ENCODE assay signal across 9 cellular contexts in the genomic region with DNA sequence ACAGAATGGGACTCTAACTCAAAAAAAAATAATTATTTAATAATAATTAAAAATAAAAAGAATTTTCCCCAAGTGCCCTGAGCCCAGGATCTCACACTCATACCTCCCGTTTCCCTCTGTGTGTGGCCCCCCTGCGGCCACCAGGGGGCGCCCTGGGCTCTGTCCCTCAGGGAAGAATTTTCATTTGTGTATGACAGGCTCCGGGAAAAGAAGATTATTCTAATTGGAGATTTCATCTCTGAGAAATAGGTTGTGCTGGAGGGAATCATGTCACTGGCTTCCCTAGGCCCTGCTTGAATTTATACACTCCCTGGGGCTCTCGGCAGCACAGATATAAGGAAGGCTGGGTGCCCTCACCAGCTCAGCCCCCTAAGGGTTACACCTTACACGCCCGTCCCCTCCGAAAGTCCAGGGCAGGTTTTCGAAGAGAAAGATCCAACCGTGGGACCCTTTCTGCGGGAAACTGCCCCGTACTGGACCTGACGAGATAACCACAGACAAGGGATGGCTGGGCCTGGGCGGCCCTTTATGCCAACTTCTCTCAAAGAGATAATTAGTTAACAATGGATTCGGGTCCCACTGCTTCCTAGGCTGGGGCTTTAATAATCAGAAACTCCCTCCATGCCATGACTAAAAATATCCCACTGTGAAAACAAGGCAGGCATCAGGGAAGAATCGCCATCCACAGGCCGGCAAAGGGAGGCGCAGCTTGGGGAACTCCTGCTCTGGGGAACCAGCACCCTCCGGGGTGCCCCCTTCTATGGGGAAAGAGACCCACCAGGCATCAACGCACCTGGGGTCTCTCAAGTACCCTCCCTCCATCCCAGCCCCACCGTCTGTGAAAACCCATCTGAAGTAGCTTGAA.
DNase-seq lines count a peak whose midpoint lies in the region; ATAC-seq, FAIRE-seq and TF ChIP-seq lines count a peak whose summit lies in the region.
"Had no signal": no experiment of that assay in that cellular context is flagged by ENCODE, and none has a peak within 500 bp of the region (broad histone marks: within the 10 kb centered on the region; RNA-seq: fewer than 3 reads in every experiment).

No MANE protein-coding gene starts in this region.

- in situ Hi-C loops in K562 (cut with MboI) = loop anchor here (5.0 kb wide), 1 partner anchor 182 kb away; no protein-coding TSS in a partner anchor

- H4K20me1 ChIP-seq in K562 (replicated peaks; ENCODE audit: control insufficient read depth, insufficient read depth, low read length) = no peaks in the 10 kb centered on the region

- intact Hi-C loops in K562 (cut with micrococcal nuclease) = loop anchor here (2.0 to 5.0 kb wide), 3 partner anchors 52 to 183 kb away; no protein-coding TSS in a partner anchor

- peak; percentile 96 for ATAC-seq in K562
- no peak for ATAC-seq in GM18909 (IDR thresholded peaks at IDR 0.05; ENCODE audit: poor library complexity, unreplicated experiment)

- H3K4me1 ChIP-seq in K562 (replicated peaks in 1 of 2; ENCODE audit: control insufficient read depth in 2 of 2, insufficient read depth in 2 of 2, low read length in 2 of 2) = no peaks in the 10 kb centered on the region; a peak in 1 of 5 replicates
- H3K4me1 ChIP-seq in skeletal muscle tissue (ENCODE audit: control insufficient read depth in 3 of 3, insufficient read depth in 3 of 3, low read length in 3 of 3) = peaks cover 8 to 17% (median 13%) of the 10 kb centered on the region in 3 donors

- POLR2A ChIA-PET in K562 (lab: Yijun Ruan, JAX) = interaction anchor here (0.6 to 1.3 kb wide), 3 partner anchors 24 to 150 kb away, joined by 3 read pairs; no protein-coding TSS in a partner anchor

- DNase-seq in NCI-H1417 (lab: John Stamatoyannopoulos, UW) (peak; percentile 55 to 82 (median 81)), NCI-H1417 treated with DMSO at 0.1 percent for 48 hours (lab: John Stamatoyannopoulos, UW) (no peak), NCI-H1694 treated with DMSO at 0.1 percent for 48 hours (lab: John Stamatoyannopoulos, UW) (peak; percentile 50), UCSD-AML1 (lab: John Stamatoyannopoulos, UW; ENCODE audit: unreplicated experiment) (peak; percentile 68), K562 (ENCODE audit: extremely low read depth in 1 of 4, low spot score in 3 of 4) (peak; percentile 82 to 92 (median 90)), iPS-NIHi7 (ENCODE audit: extremely low spot score) (peak; percentile 88)

- 28% methylated on average over 19 of the region's 21 CpGs for WGBS in K562 (ENCODE audit: insufficient coverage, low coverage, missing lambda C conversion rate)

- H3K79me2 ChIP-seq in K562 (ENCODE audit: control insufficient read depth, insufficient read depth, low read length) = no peaks in the 10 kb centered on the region

- H3K4me2 ChIP-seq in K562 (ENCODE audit: insufficient read depth, low read length) = no peak overlapping the region

- peak overlapping the region; percentile 25; the same call in 1 of the 2 replicates for H2AFZ ChIP-seq in K562 (ENCODE audit: low read depth, low read length)

- no peak for TF ChIP-seq EP300 in K562 (IDR thresholded peaks at IDR 0.05; ENCODE audit: low read length)

- H3K36me3 ChIP-seq in K562 (ENCODE audit: control insufficient read depth, insufficient read depth, low read length) (no peaks in the 10 kb centered on the region), skeletal muscle tissue (ENCODE audit: control insufficient read depth in 3 of 3, insufficient read depth in 3 of 3, low read length in 3 of 3) (peaks cover 3 to 4% (median 3%) of the 10 kb centered on the region in 3 donors)

- no TSS peak for BruUV-seq in K562 (replicated peaks; lab: Mats Ljungman, UMichigan)

- H3K4me3 ChIP-seq in K562 = no peak overlapping the region
- peak overlapping the region; percentile 38 to 67 (median 54) for H3K4me3 ChIP-seq in skeletal muscle tissue (ENCODE audit: low read length in 3 of 3)
- H3K4me3 ChIP-seq: BLaER1 treated with 17β-estradiol and CSF1 and Interleukin-3, amounts not matched to agents 10 nM and 100 nM had no signal

- peak; percentile 58 to 81 for TF ChIP-seq RAD21 in K562 (CRISPR knock-in tag; conservative IDR thresholded peaks at IDR 0.05 in 1 of 2, IDR thresholded peaks at IDR 0.05 in 1 of 2)

- CTCF ChIA-PET in K562 (lab: Yijun Ruan, JAX; ENCODE audit: low intra/inter-chr PET ratio) = interaction anchor here (0.7 to 2.0 kb wide), 8 partner anchors 52 to 294 kb away, joined by 3 to 26 read pairs (median 4); a partner anchor contains a TSS

- peak; percentile 56 for FAIRE-seq in K562 (lab: Jason Lieb, UNC)

- no peaks in the 10 kb centered on the region for H3K9me1 ChIP-seq in K562 (ENCODE audit: control insufficient read depth, insufficient read depth, low read length)

- TF ChIP-seq POLR2A in K562 (conservative IDR thresholded peaks at IDR 0.05) = no peak

- H3K9ac ChIP-seq in K562 (ENCODE audit: insufficient read depth in 1 of 2, low read depth in 2 of 2, low read length in 2 of 2) (peak overlapping the region in 1 of 2 experiments; percentile 47; a peak in 1 of 4 replicates), skeletal muscle tissue (ENCODE audit: low read depth in 1 of 3, low read length in 3 of 3) (peak overlapping the region; percentile 61 to 85 (median 73))

- H3K27ac ChIP-seq in K562 (ENCODE audit: extremely low read depth, low read depth, low read length) (no peak overlapping the region), skeletal muscle tissue (ENCODE audit: low read depth, low read length) (peak overlapping the region; percentile 83)
- H3K27ac ChIP-seq: BLaER1 treated with 17β-estradiol and CSF1 and Interleukin-3, amounts not matched to agents 10 nM and 100 nM had no signal

- TF ChIP-seq CTCF in K562 (IDR thresholded peaks at IDR 0.05 in 2 of 3, conservative IDR thresholded peaks at IDR 0.05 in 1 of 3; ENCODE audit: insufficient read depth in 2 of 3, low read depth in 1 of 3, low read length in 3 of 3) = peak; percentile 90 to 93 (median 92)

- no peaks in the 10 kb centered on the region for H3K27me3 ChIP-seq in K562 (ENCODE audit: control insufficient read depth in 2 of 2, insufficient read depth in 2 of 2, low read length in 2 of 2)
- H3K27me3 ChIP-seq in skeletal muscle tissue (ENCODE audit: control insufficient read depth in 3 of 3, insufficient read depth in 3 of 3, low read length in 3 of 3) = no peaks in the 10 kb centered on the region
- H3K27me3 ChIP-seq: BLaER1 treated with 17β-estradiol and CSF1 and Interleukin-3, amounts not matched to agents 10 nM and 100 nM had no signal

- H3K9me3 ChIP-seq in K562 (replicated peaks; ENCODE audit: control insufficient read depth, insufficient read depth, low read depth, low read length) = no peaks in the 10 kb centered on the region
- H3K9me3 ChIP-seq in skeletal muscle tissue (ENCODE audit: control insufficient read depth in 3 of 3, low read length in 3 of 3) = no peaks in the 10 kb centered on the region
- H3K9me3 ChIP-seq: BLaER1 treated with 17β-estradiol and CSF1 and Interleukin-3, amounts not matched to agents 10 nM and 100 nM had no signal

TF ChIP-seq in K562, 482 proteins besides CTCF, POLR2A, EP300 and RAD21 (continues in another document):
- TF ChIP-seq SP2 (IDR thresholded peaks at IDR 0.05; ENCODE audit: extremely low read depth, low read depth, low read length, poor library complexity, severe bottlenecking) = no peak
- TF ChIP-seq, protein P1, sequence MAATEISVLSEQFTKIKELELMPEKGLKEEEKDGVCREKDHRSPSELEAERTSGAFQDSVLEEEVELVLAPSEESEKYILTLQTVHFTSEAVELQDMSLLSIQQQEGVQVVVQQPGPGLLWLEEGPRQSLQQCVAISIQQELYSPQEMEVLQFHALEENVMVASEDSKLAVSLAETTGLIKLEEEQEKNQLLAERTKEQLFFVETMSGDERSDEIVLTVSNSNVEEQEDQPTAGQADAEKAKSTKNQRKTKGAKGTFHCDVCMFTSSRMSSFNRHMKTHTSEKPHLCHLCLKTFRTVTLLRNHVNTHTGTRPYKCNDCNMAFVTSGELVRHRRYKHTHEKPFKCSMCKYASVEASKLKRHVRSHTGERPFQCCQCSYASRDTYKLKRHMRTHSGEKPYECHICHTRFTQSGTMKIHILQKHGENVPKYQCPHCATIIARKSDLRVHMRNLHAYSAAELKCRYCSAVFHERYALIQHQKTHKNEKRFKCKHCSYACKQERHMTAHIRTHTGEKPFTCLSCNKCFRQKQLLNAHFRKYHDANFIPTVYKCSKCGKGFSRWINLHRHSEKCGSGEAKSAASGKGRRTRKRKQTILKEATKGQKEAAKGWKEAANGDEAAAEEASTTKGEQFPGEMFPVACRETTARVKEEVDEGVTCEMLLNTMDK (IDR thresholded peaks at IDR 0.05; ENCODE audit: borderline replicate concordance, insufficient read depth, low read depth, low read length, poor library complexity, severe bottlenecking) = peak; percentile 73
- TF ChIP-seq SMAD1 (IDR thresholded peaks at IDR 0.05; ENCODE audit: low read depth, low read length, partially characterized antibody) = no peak
- peak; percentile 47; the same call in 1 of the 2 replicates for TF ChIP-seq RB1 (IDR thresholded peaks at IDR 0.05; ENCODE audit: low read depth)
- TF ChIP-seq, protein P2, sequence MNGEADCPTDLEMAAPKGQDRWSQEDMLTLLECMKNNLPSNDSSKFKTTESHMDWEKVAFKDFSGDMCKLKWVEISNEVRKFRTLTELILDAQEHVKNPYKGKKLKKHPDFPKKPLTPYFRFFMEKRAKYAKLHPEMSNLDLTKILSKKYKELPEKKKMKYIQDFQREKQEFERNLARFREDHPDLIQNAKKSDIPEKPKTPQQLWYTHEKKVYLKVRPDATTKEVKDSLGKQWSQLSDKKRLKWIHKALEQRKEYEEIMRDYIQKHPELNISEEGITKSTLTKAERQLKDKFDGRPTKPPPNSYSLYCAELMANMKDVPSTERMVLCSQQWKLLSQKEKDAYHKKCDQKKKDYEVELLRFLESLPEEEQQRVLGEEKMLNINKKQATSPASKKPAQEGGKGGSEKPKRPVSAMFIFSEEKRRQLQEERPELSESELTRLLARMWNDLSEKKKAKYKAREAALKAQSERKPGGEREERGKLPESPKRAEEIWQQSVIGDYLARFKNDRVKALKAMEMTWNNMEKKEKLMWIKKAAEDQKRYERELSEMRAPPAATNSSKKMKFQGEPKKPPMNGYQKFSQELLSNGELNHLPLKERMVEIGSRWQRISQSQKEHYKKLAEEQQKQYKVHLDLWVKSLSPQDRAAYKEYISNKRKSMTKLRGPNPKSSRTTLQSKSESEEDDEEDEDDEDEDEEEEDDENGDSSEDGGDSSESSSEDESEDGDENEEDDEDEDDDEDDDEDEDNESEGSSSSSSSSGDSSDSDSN (IDR thresholded peaks at IDR 0.05; ENCODE audit: borderline replicate concordance in 1 of 2, low read depth in 2 of 2, low read length in 2 of 2) = 0 out of 4 replicates have a peak, but pooled peaks of 1 of the 2 experiments have one; percentile 18
- no peak for TF ChIP-seq RBFOX2 (IDR thresholded peaks at IDR 0.05; ENCODE audit: low read depth, low read length)
- TF ChIP-seq JUND (IDR thresholded peaks at IDR 0.05; ENCODE audit: borderline replicate concordance, low read depth, low read length) = 0 out of 2 replicates have a peak, but pooled peaks have one; percentile 15
- TF ChIP-seq JUND (tag; IDR thresholded peaks at IDR 0.05; ENCODE audit: borderline replicate concordance, low read depth, low read length) = no peak
- TF ChIP-seq XRCC5 (IDR thresholded peaks at IDR 0.05; ENCODE audit: low read depth, low read length) = 0 out of 2 replicates have a peak, but pooled peaks have one; percentile 47
